In the genomic region with DNA sequence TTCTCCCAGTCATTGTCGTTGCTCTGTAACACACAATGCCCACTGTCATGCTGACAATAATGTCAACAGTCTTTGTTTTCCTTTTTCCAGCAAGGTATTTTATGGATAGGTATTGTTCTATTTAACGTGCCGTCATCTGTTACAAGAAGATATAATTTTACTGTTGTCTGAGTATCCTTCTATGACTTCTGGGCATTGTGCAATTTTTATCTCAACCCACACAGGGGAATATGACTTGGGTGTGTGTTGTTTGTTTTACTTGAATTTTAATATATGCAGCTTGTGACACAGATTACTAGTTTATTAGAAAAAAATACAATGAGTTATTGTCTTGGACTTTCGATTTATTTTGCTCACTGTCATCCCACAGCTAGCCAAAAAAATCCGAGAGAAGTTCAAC, we compare ENCODE assay signal across 15 cellular contexts.
"Had no signal": no experiment of that assay in that cellular context is flagged by ENCODE, and none has a peak within 500 bp of the region (broad histone marks: within the 10 kb centered on the region; RNA-seq: fewer than 3 reads in every experiment).

No MANE protein-coding gene starts in this region.

- H3K27ac ChIP-seq: coronary artery, foreskin keratinocyte, parathyroid adenoma, thyroid gland had no signal

- H3K4me1 ChIP-seq: foreskin keratinocyte had no signal

- H3K27me3 ChIP-seq: foreskin keratinocyte, thyroid gland had no signal

- H3K9me3 ChIP-seq: thyroid gland had no signal

- H3K4me3 ChIP-seq: coronary artery, thyroid gland had no signal

- H3K36me3 ChIP-seq: thyroid gland had no signal

- DNase-seq: activated CD4-positive, alpha-beta memory T cell treated with anti-CD3 and anti-CD28 coated beads, Interleukin-2, amount 10 ng/mL, durations not matched to agents 7 days and 5 days; activated CD4-positive, alpha-beta T cell treated with anti-CD3 and anti-CD28 coated beads for 4 hours; activated effector memory CD4-positive, alpha-beta T cell treated with anti-CD3 and anti-CD28 coated beads, Interleukin-2, amount 50 U/mL, for 16 hours; activated T-cell treated with anti-CD3 and anti-CD28 coated beads, Interleukin-2, amount 50 U/mL, for 4 hours; caudate nucleus; effector CD8-positive, alpha-beta T cell; foreskin keratinocyte; head of caudate nucleus; midbrain; stimulated activated CD4-positive, alpha-beta T cell treated with anti-CD3 and anti-CD28 coated beads, Interleukin-12 subunit alpha, Interleukin-12 subunit beta, amount 100 ng/mL, for 4 hours; thyroid gland had no signal

- ATAC-seq: activated naive CD4-positive, alpha-beta T cell treated with anti-CD3 and anti-CD28 coated beads, Interleukin-2, amount 50 U/mL, for 72 hours; activated T-cell treated with anti-CD3 and anti-CD28 coated beads, Interleukin-2, amount 50 U/mL, for 4 hours; foreskin keratinocyte; stimulated activated effector memory CD8-positive, alpha-beta T cell treated with anti-CD3 and anti-CD28 coated beads, Interleukin-12 subunit alpha, Interleukin-12 subunit beta, amount 100 ng/mL, for 72 hours had no signal
